ENCODE assay signal across 15 cellular contexts in the genomic region with DNA sequence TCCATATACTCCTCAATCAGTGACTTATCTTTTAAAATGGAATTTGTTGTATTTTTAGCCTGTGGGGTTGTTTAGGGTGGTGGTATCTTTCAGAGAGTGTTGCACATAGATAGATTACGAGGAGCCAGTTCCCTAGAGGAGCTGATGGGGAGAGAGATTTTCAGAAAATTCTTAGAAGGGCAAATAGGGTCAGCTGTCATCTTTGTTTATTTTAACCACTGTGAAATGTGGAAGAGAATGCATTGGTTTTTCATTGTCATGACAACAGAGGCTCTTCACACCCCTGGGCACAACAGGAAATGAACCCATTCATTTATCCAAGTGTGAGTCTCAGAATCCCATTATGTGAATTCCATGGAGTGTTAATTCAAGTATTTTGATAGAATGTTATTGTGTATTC.
DNase-seq lines count a peak whose midpoint lies in the region; ATAC-seq and TF ChIP-seq lines count a peak whose summit lies in the region.
"Had no signal": no experiment of that assay in that cellular context is flagged by ENCODE, and none has a peak within 500 bp of the region (broad histone marks: within the 10 kb centered on the region; RNA-seq: fewer than 3 reads in every experiment).

No MANE protein-coding gene starts in this region.

- H3K27ac ChIP-seq in endodermal cell (ENCODE audit: low read depth, low read length): peak overlapping the region; percentile 42
- H3K27ac ChIP-seq in OCI-LY7 (ENCODE audit: low read depth, low read length, poor library complexity, severe bottlenecking): no peak overlapping the region
- H3K27ac ChIP-seq in body of pancreas: no peak overlapping the region
- H3K27ac ChIP-seq: cardiac muscle cell, lower lobe of right lung had no signal

- no peaks in the 10 kb centered on the region for H3K79me2 ChIP-seq in OCI-LY7 (ENCODE audit: insufficient read depth, low read depth, low read length)

- H3K27ac Mint-ChIP-seq in activated naive CD4-positive, alpha-beta T cell treated with anti-CD3 and anti-CD28 coated beads, Interleukin-2, amount 50 U/mL, for 24 hours: peak overlapping the region; percentile 94
- H3K27ac Mint-ChIP-seq in endodermal cell: peak overlapping the region; percentile 71
- H3K27ac Mint-ChIP-seq in stimulated activated naive B cell treated with anti-CD40 and anti-IgM and Interleukin-4, amounts not matched to agents 10 μg/mL and 1 μg/mL and 100 μg/mL, for 72 hours: peak overlapping the region; percentile 82

- no peaks in the 10 kb centered on the region for H3K36me3 ChIP-seq in endodermal cell (ENCODE audit: control insufficient read depth, insufficient read depth, low read length)
- no peaks in the 10 kb centered on the region for H3K36me3 ChIP-seq in OCI-LY7 (ENCODE audit: insufficient read depth, low read length)
- no peaks in the 10 kb centered on the region for H3K36me3 ChIP-seq in body of pancreas (replicated peaks in 1 of 2; ENCODE audit: insufficient read depth in 1 of 2, low read depth in 2 of 2)
- H3K36me3 ChIP-seq: cardiac muscle cell, lower lobe of right lung had no signal

- in situ Hi-C loops in SK-MEL-5 (cut with HindIII; ENCODE audit: low pct_unique_long_range_greater_than_20kb, low sequenced_read_pairs): no loop called here

- no peak for ATAC-seq in stimulated activated naive B cell treated with anti-CD40 and anti-IgM and Interleukin-4, amounts not matched to agents 10 μg/mL and 1 μg/mL and 100 μg/mL, for 72 hours (replicated peaks)
- ATAC-seq in body of pancreas (no peak), HG02973 (IDR thresholded peaks at IDR 0.05; ENCODE audit: unreplicated experiment) (no peak)
- ATAC-seq: lower lobe of right lung had no signal

- H3K4me3 ChIP-seq in endodermal cell (ENCODE audit: low read length) (no peak overlapping the region), OCI-LY7 (ENCODE audit: low read depth, low read length, poor library complexity, severe bottlenecking) (no peak overlapping the region), body of pancreas (no peak overlapping the region)
- H3K4me3 ChIP-seq: cardiac muscle cell, lower lobe of right lung had no signal

- no peaks in the 10 kb centered on the region for H3K9me2 ChIP-seq in OCI-LY7 (ENCODE audit: insufficient read depth, low read length)

- TF ChIP-seq CTCF in endodermal cell (conservative IDR thresholded peaks at IDR 0.05) (no peak), OCI-LY7 (conservative IDR thresholded peaks at IDR 0.05; ENCODE audit: low read length) (no peak), body of pancreas (IDR thresholded peaks at IDR 0.05) (no peak)

- no peaks in the 10 kb centered on the region for H3K27me3 Mint-ChIP-seq in activated naive CD4-positive, alpha-beta T cell treated with anti-CD3 and anti-CD28 coated beads, Interleukin-2, amount 50 U/mL, for 24 hours
- no peaks in the 10 kb centered on the region for H3K27me3 Mint-ChIP-seq in endodermal cell (ENCODE audit: insufficient read depth)
- no peaks in the 10 kb centered on the region for H3K27me3 Mint-ChIP-seq in stimulated activated naive B cell treated with anti-CD40 and anti-IgM and Interleukin-4, amounts not matched to agents 10 μg/mL and 1 μg/mL and 100 μg/mL, for 72 hours

- H3K4me1 Mint-ChIP-seq in activated naive CD4-positive, alpha-beta T cell treated with anti-CD3 and anti-CD28 coated beads, Interleukin-2, amount 50 U/mL, for 24 hours: peaks cover 95% of the 10 kb centered on the region
- H3K4me1 Mint-ChIP-seq in endodermal cell: peaks cover 96% of the 10 kb centered on the region
- peaks cover 67 to 92% of the 10 kb centered on the region in 2 donors for H3K4me1 Mint-ChIP-seq in stimulated activated naive B cell treated with anti-CD40 and anti-IgM and Interleukin-4, amounts not matched to agents 10 μg/mL and 1 μg/mL and 100 μg/mL, for 72 hours

- H3K9ac ChIP-seq in endodermal cell (ENCODE audit: extremely low read depth, low read length, poor library complexity, severe bottlenecking): peak overlapping the region; percentile 42

- DNase-seq in activated naive CD4-positive, alpha-beta T cell (lab: John Stamatoyannopoulos, UW): no peak
- DNase-seq in SK-MEL-5 (ENCODE audit: low read depth, low spot score) (peak; percentile 50), endodermal cell (peak; percentile 71), OCI-LY7 (ENCODE audit: low spot score) (no peak), body of pancreas (no peak)
- DNase-seq in stimulated activated naive B cell treated with anti-CD40 and anti-IgM and Interleukin-4, amounts not matched to agents 10 μg/mL and 1 μg/mL and 100 μg/mL, for 72 hours: no peak
- DNase-seq: activated T-cell treated with anti-CD3 and anti-CD28 coated beads, Interleukin-2, amount 50 U/mL, for 4 hours; hypothalamus; lower lobe of right lung; NCI-H2227 treated with DMSO at 0.1 percent for 48 hours; stimulated activated CD4-positive, alpha-beta T cell treated with anti-CD3 and anti-CD28 coated beads, Interleukin-1b, Interleukin-23, amount 100 ng/mL, for 48 hours; T1000 had no signal

- H4K20me1 ChIP-seq in OCI-LY7 (ENCODE audit: insufficient read depth, low read length): no peaks in the 10 kb centered on the region

- intact Hi-C loops in OCI-LY7 (cut with micrococcal nuclease; ENCODE audit: unreplicated experiment): no loop called here
- intact Hi-C loops in body of pancreas (cut with DNase I): no loop called here

- WGBS in endodermal cell (ENCODE audit: insufficient coverage in 1 of 2, insufficient read length in 1 of 2), 2 experiments: 10 to 14% methylated on average over 1 of the region's 1 CpG
- WGBS in body of pancreas, 2 donors: 88 to 100% methylated on average over 1 of the region's 1 CpG

- POLR2A ChIA-PET in OCI-LY7 (lab: Charles Lee): interaction anchor here (0.6 to 0.7 kb wide), 2 partner anchors 13 to 124 kb away, joined by 3 to 6 read pairs; no protein-coding TSS in a partner anchor

- no peaks in the 10 kb centered on the region for H3K9me3 Mint-ChIP-seq in activated naive CD4-positive, alpha-beta T cell treated with anti-CD3 and anti-CD28 coated beads, Interleukin-2, amount 50 U/mL, for 24 hours
- H3K9me3 Mint-ChIP-seq in endodermal cell: no peaks in the 10 kb centered on the region
- H3K9me3 Mint-ChIP-seq in stimulated activated naive B cell treated with anti-CD40 and anti-IgM and Interleukin-4, amounts not matched to agents 10 μg/mL and 1 μg/mL and 100 μg/mL, for 72 hours: peaks cover 0 to 5% of the 10 kb centered on the region in 2 donors
- H3K9me3 Mint-ChIP-seq: activated T-cell treated with anti-CD3 and anti-CD28 coated beads, Interleukin-2, amount 50 U/mL, for 4 hours had no signal

- BruUV-seq in OCI-LY7 (replicated peaks; lab: Mats Ljungman, UMichigan): no TSS peak

- H3K4me1 ChIP-seq in endodermal cell (ENCODE audit: control insufficient read depth, insufficient read depth, low read length) (peaks cover 59% of the 10 kb centered on the region), OCI-LY7 (ENCODE audit: insufficient read depth, low read length, poor library complexity, severe bottlenecking) (peaks cover 34% of the 10 kb centered on the region), body of pancreas (peaks cover 34% of the 10 kb centered on the region)

- H3K27me3 ChIP-seq in endodermal cell (ENCODE audit: control insufficient read depth, insufficient read depth, low read length, poor library complexity, severe bottlenecking) (no peaks in the 10 kb centered on the region), body of pancreas (no peaks in the 10 kb centered on the region)
- H3K27me3 ChIP-seq: cardiac muscle cell had no signal

- peak overlapping the region; percentile 43 for H3K4me3 Mint-ChIP-seq in activated naive CD4-positive, alpha-beta T cell treated with anti-CD3 and anti-CD28 coated beads, Interleukin-2, amount 50 U/mL, for 24 hours
- H3K4me3 Mint-ChIP-seq in endodermal cell: peak overlapping the region; percentile 17
- no peak overlapping the region for H3K4me3 Mint-ChIP-seq in stimulated activated naive B cell treated with anti-CD40 and anti-IgM and Interleukin-4, amounts not matched to agents 10 μg/mL and 1 μg/mL and 100 μg/mL, for 72 hours
- H3K4me3 Mint-ChIP-seq: activated T-cell treated with anti-CD3 and anti-CD28 coated beads, Interleukin-2, amount 50 U/mL, for 4 hours had no signal

- H3K4me2 ChIP-seq in OCI-LY7 (ENCODE audit: low read length): no peak overlapping the region

- H3K36me3 Mint-ChIP-seq in activated naive CD4-positive, alpha-beta T cell treated with anti-CD3 and anti-CD28 coated beads, Interleukin-2, amount 50 U/mL, for 24 hours: peaks cover 4% of the 10 kb centered on the region
- H3K36me3 Mint-ChIP-seq in endodermal cell (ENCODE audit: low read depth): peaks cover 1% of the 10 kb centered on the region
- H3K36me3 Mint-ChIP-seq in stimulated activated naive B cell treated with anti-CD40 and anti-IgM and Interleukin-4, amounts not matched to agents 10 μg/mL and 1 μg/mL and 100 μg/mL, for 72 hours: peaks cover 7 to 34% of the 10 kb centered on the region in 2 donors

- CTCF ChIA-PET in OCI-LY7 (lab: Charles Lee; ENCODE audit: unreplicated experiment): interaction anchor here (0.6 kb wide), 1 partner anchor 1419 kb away, joined by 3 read pairs; no protein-coding TSS in a partner anchor

- H3K9me3 ChIP-seq in endodermal cell (ENCODE audit: control insufficient read depth, low read length) (no peaks in the 10 kb centered on the region), OCI-LY7 (ENCODE audit: low read length) (peaks cover 7% of the 10 kb centered on the region; the same call in 1 of the 2 replicates), body of pancreas (no peaks in the 10 kb centered on the region)

- no peak for TF ChIP-seq POLR2A in body of pancreas (IDR thresholded peaks at IDR 0.05)

- no peak overlapping the region for H2AFZ ChIP-seq in OCI-LY7 (ENCODE audit: low read length)

Comparison
In these comparisons a context has a peak if more than half of its experiments do, and no peak if none do; other contexts are left out.
1. H3K4me3 Mint-ChIP-seq: peak in activated naive CD4-positive, alpha-beta T cell treated with anti-CD3 and anti-CD28 coated beads, Interleukin-2, amount 50 U/mL, for 24 hours (single experiment) and endodermal cell (single experiment); none in stimulated activated naive B cell treated with anti-CD40 and anti-IgM and Interleukin-4, amounts not matched to agents 10 μg/mL and 1 μg/mL and 100 μg/mL, for 72 hours (0 of 2).
2. DNase-seq: peak in SK-MEL-5 (single experiment) and endodermal cell (single experiment); none in activated naive CD4-positive, alpha-beta T cell (0 of 4), stimulated activated naive B cell treated with anti-CD40 and anti-IgM and Interleukin-4, amounts not matched to agents 10 μg/mL and 1 μg/mL and 100 μg/mL, for 72 hours (single experiment), OCI-LY7 (single experiment) and body of pancreas (0 of 4).
3. Peak in every context shown above with its lines, with median percentiles within 50 percentile points of each other: H3K27ac Mint-ChIP-seq.